ENCODE assay signal across 1 cellular context in the genomic region with DNA sequence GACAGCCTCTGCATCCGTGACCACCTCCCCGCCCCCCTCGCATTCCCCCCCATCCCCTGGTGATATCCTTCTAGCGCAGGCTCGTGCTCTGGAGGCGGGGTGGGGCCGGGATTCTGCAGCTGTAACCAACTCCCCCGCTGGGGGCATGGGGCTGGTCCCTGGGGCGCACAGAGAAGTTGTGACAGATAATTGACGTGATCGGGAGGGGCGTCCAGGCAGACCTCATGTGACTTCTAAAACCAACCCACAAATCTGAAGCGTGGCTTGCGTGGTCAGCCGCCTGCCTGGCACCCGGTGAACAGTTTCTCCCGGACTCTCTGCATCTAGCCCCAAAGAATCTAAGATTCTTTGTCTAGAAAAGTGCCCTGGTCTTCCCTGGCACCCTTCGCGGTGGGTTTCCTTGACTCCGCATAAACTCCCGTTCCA.
TF ChIP-seq lines count a peak whose summit lies in the region.

No MANE protein-coding gene starts in this region.

TF ChIP-seq in GM23338, 12 proteins besides CTCF, POLR2A, EP300 and RAD21 (continued from another document):
- TF ChIP-seq ZNF462 (CRISPR knock-in tag; IDR thresholded peaks at IDR 0.05) (no peak), POLR2AphosphoS5 (IDR thresholded peaks at IDR 0.05; ENCODE audit: low read depth) (no peak), ZNF331 (CRISPR knock-in tag; IDR thresholded peaks at IDR 0.05; ENCODE audit: low read depth) (no peak), EZH2 (IDR thresholded peaks at IDR 0.05; ENCODE audit: low read depth, unreplicated experiment) (no peak), NANOG (IDR thresholded peaks at IDR 0.05; ENCODE audit: borderline replicate concordance) (no peak)
- TF ChIP-seq, protein P1, sequence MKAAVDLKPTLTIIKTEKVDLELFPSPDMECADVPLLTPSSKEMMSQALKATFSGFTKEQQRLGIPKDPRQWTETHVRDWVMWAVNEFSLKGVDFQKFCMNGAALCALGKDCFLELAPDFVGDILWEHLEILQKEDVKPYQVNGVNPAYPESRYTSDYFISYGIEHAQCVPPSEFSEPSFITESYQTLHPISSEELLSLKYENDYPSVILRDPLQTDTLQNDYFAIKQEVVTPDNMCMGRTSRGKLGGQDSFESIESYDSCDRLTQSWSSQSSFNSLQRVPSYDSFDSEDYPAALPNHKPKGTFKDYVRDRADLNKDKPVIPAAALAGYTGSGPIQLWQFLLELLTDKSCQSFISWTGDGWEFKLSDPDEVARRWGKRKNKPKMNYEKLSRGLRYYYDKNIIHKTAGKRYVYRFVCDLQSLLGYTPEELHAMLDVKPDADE (IDR thresholded peaks at IDR 0.05): no peak
TF ChIP-seq in GM23338: peak in this region for 0.
